Comparison of ENCODE assay signal across 26 cellular contexts in the genomic region with DNA sequence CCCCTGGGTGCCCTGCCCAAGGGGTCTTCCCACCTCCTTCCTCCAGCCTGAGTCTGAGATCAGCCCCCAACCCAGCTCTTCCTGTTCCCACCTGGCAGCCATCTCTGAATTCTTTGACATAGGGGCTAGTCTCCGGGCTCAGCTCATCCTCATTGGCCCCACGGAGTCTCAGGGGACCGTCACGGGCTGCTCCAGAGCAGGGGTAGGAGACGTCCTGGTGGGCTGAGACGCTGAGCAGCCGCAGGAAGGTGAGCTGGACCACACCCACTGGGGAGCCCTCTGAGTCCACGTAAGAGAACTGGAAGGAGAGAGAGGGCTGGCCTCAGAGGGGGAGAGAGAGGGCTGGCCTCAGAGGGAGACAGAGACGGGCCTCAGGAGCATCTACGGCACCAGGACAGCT. TPM values are rescaled to one million over a fixed set of nuclear protein-coding genes. Genes with fewer than 3 reads are reported as not detected.
A peak's percentile ranks its signal among the peaks of the same experiment; 100 is the strongest.
DNase-seq lines count a peak whose midpoint lies in the region; ATAC-seq and TF ChIP-seq lines count a peak whose summit lies in the region.
"Had no signal": no experiment of that assay in that cellular context is flagged by ENCODE, and none has a peak within 500 bp of the region (broad histone marks: within the 10 kb centered on the region; RNA-seq: fewer than 3 reads in every experiment).

No MANE protein-coding gene starts in this region.

- no peaks in the 10 kb centered on the region for H3K36me3 ChIP-seq in H7 (replicated peaks; ENCODE audit: control insufficient read depth, insufficient read depth, low read length)
- H3K36me3 ChIP-seq: HAP-1, MG63, SJCRH30 had no signal

- peaks cover 11% of the 10 kb centered on the region for H3K27me3 Mint-ChIP-seq in endothelial cell (ENCODE audit: unreplicated experiment)
- H3K27me3 Mint-ChIP-seq in glutamatergic neuron (ENCODE audit: unreplicated experiment), result peaks cover 9% of the 10 kb centered on the region

- TF ChIP-seq CTCF in endothelial cell (IDR thresholded peaks at IDR 0.05; ENCODE audit: unreplicated experiment) (no peak), glutamatergic neuron (IDR thresholded peaks at IDR 0.05; ENCODE audit: partially characterized antibody, unreplicated experiment) (no peak)

- peaks cover 18% of the 10 kb centered on the region for H3K27me3 ChIP-seq in H7 (ENCODE audit: control insufficient read depth, insufficient read depth, low read length)
- H3K27me3 ChIP-seq: MG63, SJCRH30 had no signal

- peaks cover 16% of the 10 kb centered on the region for H3K4me1 Mint-ChIP-seq in endothelial cell (ENCODE audit: unreplicated experiment)
- H3K4me1 Mint-ChIP-seq in glutamatergic neuron (ENCODE audit: low read depth, unreplicated experiment), result no peaks in the 10 kb centered on the region

- H3K4me3 Mint-ChIP-seq in endothelial cell (ENCODE audit: unreplicated experiment) (peak overlapping the region; percentile 39), glutamatergic neuron (ENCODE audit: unreplicated experiment) (no peak overlapping the region)
- H3K4me3 Mint-ChIP-seq: B cell, HFFc6 had no signal

- DNase-seq in 8988T, result peak; percentile 16
- peak; percentile 46 for DNase-seq in H7
- DNase-seq in endothelial cell (ENCODE audit: low spot score), result no peak
- DNase-seq in posterior vena cava (ENCODE audit: low spot score), result peak; percentile 24
- no peak for DNase-seq in UCSD-AML1 (lab: John Stamatoyannopoulos, UW; ENCODE audit: unreplicated experiment)
- DNase-seq in glutamatergic neuron, result no peak
- DNase-seq: Calu3; DND-41; GM23248; HFFc6; IMR-90; KG1; MG63; NCI-H1694; NCI-H2029 treated with DMSO at 0.1 percent for 48 hours; NCI-H446 treated with DMSO at 0.1 percent for 48 hours; NCI-H526; NCI-H82; NK-92 treated with Interleukin-12 subunit alpha and Interleukin-12 subunit beta, amount 100 ng/mL, for 24 hours; PC-3; SJCRH30 had no signal

- H3K9me3 Mint-ChIP-seq in endothelial cell (ENCODE audit: unreplicated experiment), result no peaks in the 10 kb centered on the region
- H3K9me3 Mint-ChIP-seq in glutamatergic neuron (ENCODE audit: unreplicated experiment), result peaks cover 6% of the 10 kb centered on the region
- H3K9me3 Mint-ChIP-seq: HFFc6 had no signal

- H3K27ac Mint-ChIP-seq in endothelial cell (ENCODE audit: unreplicated experiment) (peak overlapping the region; percentile 11), glutamatergic neuron (ENCODE audit: unreplicated experiment) (no peak overlapping the region)
- H3K27ac Mint-ChIP-seq: B cell, HFFc6 had no signal

- intact Hi-C loops in posterior vena cava (cut with DNase I), result loop anchor here in 1 of 2 donors (10.0 kb wide), 1 partner anchor 81 kb away; no protein-coding TSS in a partner anchor

- ATAC-seq in GM19351 (IDR thresholded peaks at IDR 0.05; ENCODE audit: unreplicated experiment), result no peak
- ATAC-seq: A549, PC-3, SK-N-SH treated with all-trans-retinoic acid at 6 μM for 48 hours had no signal

- H3K4me3 ChIP-seq in H7 (ENCODE audit: insufficient read depth, low read depth, low read length), result no peak overlapping the region
- H3K4me3 ChIP-seq: A549, GM23248, HAP-1, MG63, SJCRH30 had no signal

- H3K36me3 Mint-ChIP-seq in endothelial cell (ENCODE audit: low read depth, unreplicated experiment), result peaks cover 8% of the 10 kb centered on the region
- H3K36me3 Mint-ChIP-seq in glutamatergic neuron (ENCODE audit: unreplicated experiment), result no peaks in the 10 kb centered on the region

RNA-seq across cellular contexts. Expression of a gene that starts 28.1 kb away (rescaled TPM):
- 0.48 and 0.67 TPM in 2 replicates for total RNA-seq in H7 (2014; rRNA removed; shearing (Covaris generic))
- total RNA-seq in endothelial cell (ENCODE audit: unreplicated experiment), result 127 TPM
- 1 to 10 TPM in 1 of 2 donors, under 1 TPM in 1; 0.43 to 1.0 TPM for total RNA-seq in posterior vena cava
- 3.8 TPM for total RNA-seq in glutamatergic neuron (ENCODE audit: unreplicated experiment)

RNA-seq across cellular contexts. Expression of a gene that starts 36.3 kb away (rescaled TPM):
- 16.7 and 18.1 TPM in 2 replicates for total RNA-seq in H7 (2014; rRNA removed; shearing (Covaris generic))
- total RNA-seq in endothelial cell (ENCODE audit: unreplicated experiment) (35.8 TPM), posterior vena cava (10 to 100 TPM; 31.3 to 31.7 TPM), glutamatergic neuron (ENCODE audit: unreplicated experiment) (45.3 TPM)

RNA-seq across cellular contexts. Expression of a gene that starts 36.5 kb away (rescaled TPM):
- total RNA-seq in H7 (2014; rRNA removed; shearing (Covaris generic)), result 96.3 and 115 TPM in 2 replicates
- total RNA-seq in endothelial cell (ENCODE audit: unreplicated experiment) (108 TPM), posterior vena cava (10 to 100 TPM; 79.4 to 86.2 TPM), glutamatergic neuron (ENCODE audit: unreplicated experiment) (92.8 TPM)

RNA-seq across cellular contexts. Expression of a gene that starts 40.3 kb away (rescaled TPM):
- 14.7 and 16.0 TPM in 2 replicates for total RNA-seq in H7 (2014; rRNA removed; shearing (Covaris generic))
- total RNA-seq in endothelial cell (ENCODE audit: unreplicated experiment) (6.5 TPM), posterior vena cava (1 to 10 TPM; 2.8 to 4.0 TPM), glutamatergic neuron (ENCODE audit: unreplicated experiment) (4.6 TPM)

RNA-seq across cellular contexts. Expression of a gene that starts 44.1 kb away (rescaled TPM):
- total RNA-seq in H7 (2014; rRNA removed; shearing (Covaris generic)), result 18.5 and 19.7 TPM in 2 replicates
- total RNA-seq in endothelial cell (ENCODE audit: unreplicated experiment), result 19.6 TPM
- total RNA-seq in posterior vena cava, result 10 to 100 TPM; 29.8 to 32.2 TPM
- total RNA-seq in glutamatergic neuron (ENCODE audit: unreplicated experiment), result 37.3 TPM

Comparison
In these comparisons a context has a peak if more than half of its experiments do, and no peak if none do; other contexts are left out.
1. DNase-seq: peak in 8988T (single experiment), H7 (single experiment) and posterior vena cava (single experiment); none in endothelial cell (single experiment), UCSD-AML1 (single experiment) and glutamatergic neuron (single experiment).
2. RNA of a gene that starts 28.1 kb away (total RNA-seq): 127 TPM in endothelial cell (single experiment); 3.8 TPM in glutamatergic neuron (single experiment), 0.43 to 1.0 TPM in posterior vena cava and 0.48 to 0.67 TPM in H7; every median in the first group is over 10 times any median in the second.